1 cellular context compared by ENCODE assay signal in genomic region chr1:175318633-175319032, GRCh38.
TF ChIP-seq lines count a peak whose summit lies in the region.

No MANE protein-coding gene starts in this region.

TF ChIP-seq in HepG2, 621 proteins besides CTCF, POLR2A, EP300 and RAD21 (continued from another document):
- no peak for TF ChIP-seq MED8 (CRISPR knock-in tag; IDR thresholded peaks at IDR 0.05; ENCODE audit: insufficient replicate concordance)
- no peak for TF ChIP-seq ZNF552 (CRISPR knock-in tag; IDR thresholded peaks at IDR 0.05; ENCODE audit: borderline replicate concordance)
- TF ChIP-seq ZFY (CRISPR knock-in tag; IDR thresholded peaks at IDR 0.05) = no peak
- TF ChIP-seq ZNF772 (CRISPR knock-in tag; IDR thresholded peaks at IDR 0.05) = no peak
TF ChIP-seq in HepG2: peak in this region for 0.
